In the genomic region with DNA sequence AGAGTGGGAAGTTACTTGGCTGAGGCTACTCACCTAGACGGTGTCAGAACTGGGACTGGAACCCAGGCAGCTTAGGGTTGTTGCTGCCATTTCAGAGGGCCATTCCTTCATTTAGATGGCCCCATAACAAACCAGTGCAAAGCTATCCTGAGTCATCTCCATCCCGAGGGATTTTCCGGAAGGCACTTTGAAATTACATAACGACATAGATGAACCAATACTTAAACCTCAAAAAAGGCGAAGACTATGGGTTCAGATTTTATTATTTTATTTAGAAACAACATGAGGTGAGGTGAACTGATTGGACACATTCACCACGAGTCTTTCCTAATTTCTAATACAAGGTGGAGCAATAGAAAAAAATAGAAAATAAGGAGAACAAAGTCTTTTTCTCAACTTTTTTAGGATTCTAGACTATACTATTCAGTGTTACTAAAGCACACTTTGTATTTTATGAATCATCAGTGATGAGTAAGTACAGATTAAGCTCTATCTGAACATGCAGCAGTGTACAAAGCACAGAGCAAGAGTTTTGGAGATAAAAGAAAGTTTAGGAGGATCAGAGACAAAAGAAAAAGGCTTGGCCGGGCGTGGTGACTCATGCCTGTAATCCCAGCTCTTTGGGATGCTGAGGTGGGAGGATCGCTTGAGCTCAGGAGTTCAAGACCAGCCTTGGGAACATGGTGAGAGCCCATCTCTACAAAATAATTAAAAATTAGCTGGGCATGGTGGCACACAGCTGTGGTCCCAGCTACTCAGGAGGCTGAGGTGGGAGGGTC, we compare ENCODE assay signal across 10 cellular contexts.
A peak's percentile ranks its signal among the peaks of the same experiment; 100 is the strongest.
DNase-seq lines count a peak whose midpoint lies in the region; ATAC-seq and TF ChIP-seq lines count a peak whose summit lies in the region.
"Had no signal": no experiment of that assay in that cellular context is flagged by ENCODE, and none has a peak within 500 bp of the region (broad histone marks: within the 10 kb centered on the region; RNA-seq: fewer than 3 reads in every experiment).

No MANE protein-coding gene starts in this region.

- no peak for TF ChIP-seq CTCF in WTC11 (IDR thresholded peaks at IDR 0.05)
- TF ChIP-seq CTCF in foreskin fibroblast (IDR thresholded peaks at IDR 0.05; ENCODE audit: low read depth, low read length) = no peak
- no peak for TF ChIP-seq CTCF in tibial artery (IDR thresholded peaks at IDR 0.05)

- intact Hi-C loops in tibial artery (cut with DNase I; ENCODE audit: low total_unique reads) = no loop called here

- H3K27ac Mint-ChIP-seq in activated naive CD4-positive, alpha-beta T cell treated with anti-CD3 and anti-CD28 coated beads, Interleukin-2, amount 50 U/mL, for 24 hours = peak overlapping the region; percentile 73
- H3K27ac Mint-ChIP-seq in WTC11 = peak overlapping the region; percentile 79
- H3K27ac Mint-ChIP-seq: activated T-helper 1 cell treated with anti-CD3 and anti-CD28 coated beads, Interleukin-12 subunit alpha, Interleukin-12 subunit beta, Interleukin-2, Interleukin-4 antibody, amounts not matched to agents 30 ng/mL and 10 ng/mL and 1 ng/mL, durations not matched to agents 14 hours and 24 hours and 36 hours had no signal

- H3K27me3 Mint-ChIP-seq in activated naive CD4-positive, alpha-beta T cell treated with anti-CD3 and anti-CD28 coated beads, Interleukin-2, amount 50 U/mL, for 24 hours = no peaks in the 10 kb centered on the region
- no peaks in the 10 kb centered on the region for H3K27me3 Mint-ChIP-seq in WTC11 (ENCODE audit: low read depth)

- H3K36me3 Mint-ChIP-seq in activated naive CD4-positive, alpha-beta T cell treated with anti-CD3 and anti-CD28 coated beads, Interleukin-2, amount 50 U/mL, for 24 hours = peaks cover 18% of the 10 kb centered on the region
- peaks cover 22% of the 10 kb centered on the region for H3K36me3 Mint-ChIP-seq in WTC11

- POLR2A ChIA-PET in WTC11 (lab: Charles Lee) = interaction anchor here (0.6 kb wide), 1 partner anchor 24 kb away, joined by 5 read pairs; no protein-coding TSS in a partner anchor

- CTCF ChIA-PET in WTC11 (lab: Charles Lee) = no interaction called here

- peaks cover 0 to 2% (median 0%) of the 10 kb centered on the region in 3 donors for H3K9me3 ChIP-seq in tibial artery

- H3K27ac ChIP-seq in tibial artery = peak overlapping the region; percentile 4 to 38

- peaks cover 9% of the 10 kb centered on the region for H3K9me3 Mint-ChIP-seq in activated naive CD4-positive, alpha-beta T cell treated with anti-CD3 and anti-CD28 coated beads, Interleukin-2, amount 50 U/mL, for 24 hours
- H3K9me3 Mint-ChIP-seq in WTC11 = peaks cover 21% of the 10 kb centered on the region

- no peaks in the 10 kb centered on the region for H3K27me3 ChIP-seq in tibial artery

- no peak for ATAC-seq in WTC11
- no peak for ATAC-seq in activated CD4-positive, CD25-positive, alpha-beta regulatory T cell treated with anti-CD3 and anti-CD28 coated beads, Interleukin-2, amount 50 U/mL, for 24 hours

- H3K4me3 Mint-ChIP-seq in activated naive CD4-positive, alpha-beta T cell treated with anti-CD3 and anti-CD28 coated beads, Interleukin-2, amount 50 U/mL, for 24 hours = peak overlapping the region; percentile 31
- H3K4me3 Mint-ChIP-seq in WTC11 = no peak overlapping the region
- H3K4me3 Mint-ChIP-seq: activated T-helper 1 cell treated with anti-CD3 and anti-CD28 coated beads, Interleukin-12 subunit alpha, Interleukin-12 subunit beta, Interleukin-2, Interleukin-4 antibody, amounts not matched to agents 30 ng/mL and 10 ng/mL and 1 ng/mL, durations not matched to agents 14 hours and 24 hours and 36 hours had no signal

- no peak for DNase-seq in activated naive CD4-positive, alpha-beta T cell (lab: John Stamatoyannopoulos, UW)
- DNase-seq in WTC11 (ENCODE audit: low spot score) = no peak
- DNase-seq in foreskin fibroblast = peak; percentile 82 to 89
- DNase-seq in tibial artery = no peak
- no peak for DNase-seq in NCI-H748 treated with DMSO at 0.1 percent for 48 hours (lab: John Stamatoyannopoulos, UW)
- DNase-seq in activated CD4-positive, CD25-positive, alpha-beta regulatory T cell (lab: John Stamatoyannopoulos, UW) = no peak
- DNase-seq: AML-193 had no signal

- H3K36me3 ChIP-seq in tibial artery = no peaks in the 10 kb centered on the region

- H3K4me1 Mint-ChIP-seq in activated naive CD4-positive, alpha-beta T cell treated with anti-CD3 and anti-CD28 coated beads, Interleukin-2, amount 50 U/mL, for 24 hours = peaks cover 47% of the 10 kb centered on the region
- H3K4me1 Mint-ChIP-seq in WTC11 = peaks cover 49% of the 10 kb centered on the region

- H3K4me1 ChIP-seq in tibial artery = peaks cover 0 to 90% (median 25%) of the 10 kb centered on the region in 4 donors

- H3K4me3 ChIP-seq in foreskin fibroblast (ENCODE audit: low read depth in 1 of 2, low read length in 2 of 2) (no peak overlapping the region), tibial artery (no peak overlapping the region)

TF ChIP-seq in WTC11, 78 proteins besides CTCF, POLR2A, EP300 and RAD21 (continues in another document):
- TF ChIP-seq ZNF263 (CRISPR knock-in tag; IDR thresholded peaks at IDR 0.05; ENCODE audit: low read depth) = no peak
- no peak for TF ChIP-seq HMGA2 (CRISPR knock-in tag; IDR thresholded peaks at IDR 0.05)
- no peak for TF ChIP-seq IRF2 (CRISPR knock-in tag; IDR thresholded peaks at IDR 0.05; ENCODE audit: borderline replicate concordance, low read depth)
- TF ChIP-seq STAT6 (CRISPR knock-in tag; conservative IDR thresholded peaks at IDR 0.05; ENCODE audit: low read depth) = no peak
- no peak for TF ChIP-seq HMGXB4 (CRISPR knock-in tag; IDR thresholded peaks at IDR 0.05)
- no peak for TF ChIP-seq CBFB (CRISPR knock-in tag; IDR thresholded peaks at IDR 0.05; ENCODE audit: low read depth)
- no peak for TF ChIP-seq PREB (CRISPR knock-in tag; IDR thresholded peaks at IDR 0.05; ENCODE audit: borderline replicate concordance)
- no peak for TF ChIP-seq ZNF281 (CRISPR knock-in tag; IDR thresholded peaks at IDR 0.05)
- TF ChIP-seq JAZF1 (CRISPR knock-in tag; IDR thresholded peaks at IDR 0.05) = no peak

Comparison
In these comparisons a context has a peak if more than half of its experiments do, and no peak if none do; other contexts are left out.
1. DNase-seq: peak in foreskin fibroblast (2 of 2); none in activated naive CD4-positive, alpha-beta T cell (0 of 4), WTC11 (single experiment), tibial artery (0 of 2), NCI-H748 treated with DMSO at 0.1 percent for 48 hours (single experiment) and activated CD4-positive, CD25-positive, alpha-beta regulatory T cell (0 of 4).